ENCODE assay signal across 8 cellular contexts in the genomic region with DNA sequence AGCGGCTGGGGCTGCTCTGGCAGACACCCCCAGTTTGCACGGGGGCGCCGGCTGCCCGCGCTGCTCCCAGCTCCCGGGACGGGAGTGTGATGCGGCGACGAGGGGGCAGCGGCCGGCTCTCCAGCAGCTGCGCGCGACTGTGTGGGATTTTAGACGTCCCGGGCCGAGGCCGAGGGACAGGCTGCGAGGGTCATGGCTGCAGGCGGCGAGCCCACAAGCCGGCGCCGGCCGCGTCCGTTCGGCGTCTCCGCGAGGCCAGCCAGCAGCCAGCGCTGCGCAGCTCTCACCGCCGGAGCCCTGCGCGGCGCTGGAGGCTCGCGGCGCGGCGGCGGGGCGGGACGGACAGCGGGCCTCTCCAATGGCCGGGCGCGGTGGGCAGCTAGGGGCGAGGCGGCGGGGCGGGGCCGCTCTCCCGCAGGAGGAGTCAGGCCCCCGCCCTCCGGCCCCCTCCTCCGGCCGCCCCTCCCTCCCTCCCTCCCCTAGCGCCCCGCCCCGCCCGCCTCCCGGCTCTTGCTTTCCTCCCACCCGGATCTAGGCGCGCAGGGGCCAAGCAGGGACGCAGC. TPM values are rescaled to one million over a fixed set of nuclear protein-coding genes. Genes with fewer than 3 reads are reported as not detected.
DNase-seq lines count a peak whose midpoint lies in the region; ATAC-seq and TF ChIP-seq lines count a peak whose summit lies in the region.

TSS of gene FZD4 (minus strand) at position 285 of the 563 bp plus-strand sequence. CDS start 310 bp downstream, outside the sequence.

- H3K4me3 Mint-ChIP-seq in CD8-positive, alpha-beta memory T cell, result peak within 1 kb of the TSS; percentile 85 to 96 (median 87)
- peak within 1 kb of the TSS; percentile 93 for H3K4me3 Mint-ChIP-seq in stimulated activated effector memory CD8-positive, alpha-beta T cell treated with anti-CD3 and anti-CD28 coated beads, Interleukin-12 subunit alpha, Interleukin-12 subunit beta, amount 100 ng/mL, for 72 hours

- no peaks in the 10 kb centered on the region for H3K9me3 ChIP-seq in CD8-positive, alpha-beta memory T cell (ENCODE audit: low read length)
- no peaks in the 10 kb centered on the region for H3K9me3 ChIP-seq in mesodermal cell (ENCODE audit: control insufficient read depth, low read length)

- CTCF ChIA-PET in CD8-positive, alpha-beta memory T cell (lab: Charles Lee), result interaction anchor here (0.9 to 1.4 kb wide), 2 partner anchors 16 to 82 kb away, joined by 3 read pairs; partner anchors contain the start of gene TMEM135

- H3K27ac Mint-ChIP-seq in CD8-positive, alpha-beta memory T cell, result peak within 1 kb of the TSS in 4 of 8 donors; percentile 4 to 91 (median 45)
- peak within 1 kb of the TSS; percentile 53 for H3K27ac Mint-ChIP-seq in stimulated activated effector memory CD8-positive, alpha-beta T cell treated with anti-CD3 and anti-CD28 coated beads, Interleukin-12 subunit alpha, Interleukin-12 subunit beta, amount 100 ng/mL, for 72 hours

- DNase-seq in CD8-positive, alpha-beta memory T cell, result peak; percentile 8 to 49 (median 39)
- DNase-seq in NCI-H510A (lab: John Stamatoyannopoulos, UW) (peak; percentile 82), epithelial cell of esophagus (ENCODE audit: low read depth) (peak; percentile 90)
- DNase-seq in activated CD8-positive, alpha-beta memory T cell treated with anti-CD3 and anti-CD28 coated beads for 24 hours, result peak; percentile 81
- peak; percentile 64 to 83 for DNase-seq in stimulated activated effector memory CD8-positive, alpha-beta T cell treated with anti-CD3 and anti-CD28 coated beads, Interleukin-12 subunit alpha, Interleukin-12 subunit beta, amount 100 ng/mL, for 72 hours (ENCODE audit: low spot score in 2 of 2)

- peak within 1 kb of the TSS; percentile 77 for H3K4me3 ChIP-seq in CD8-positive, alpha-beta memory T cell (ENCODE audit: low read length)
- H3K4me3 ChIP-seq in epithelial cell of esophagus (ENCODE audit: low read length) (peak within 1 kb of the TSS; percentile 76), mesodermal cell (ENCODE audit: extremely low read depth, insufficient read depth, low read length, poor library complexity, severe bottlenecking) (peak within 1 kb of the TSS; percentile 74)

- H3K4me1 Mint-ChIP-seq in CD8-positive, alpha-beta memory T cell, result peaks cover 9 to 19% (median 18%) of the 10 kb centered on the region in 3 donors
- H3K4me1 Mint-ChIP-seq in stimulated activated effector memory CD8-positive, alpha-beta T cell treated with anti-CD3 and anti-CD28 coated beads, Interleukin-12 subunit alpha, Interleukin-12 subunit beta, amount 100 ng/mL, for 72 hours, result peaks cover 18% of the 10 kb centered on the region

- no peaks in the 10 kb centered on the region for H3K9me3 Mint-ChIP-seq in CD8-positive, alpha-beta memory T cell
- no peaks in the 10 kb centered on the region for H3K9me3 Mint-ChIP-seq in stimulated activated effector memory CD8-positive, alpha-beta T cell treated with anti-CD3 and anti-CD28 coated beads, Interleukin-12 subunit alpha, Interleukin-12 subunit beta, amount 100 ng/mL, for 72 hours

- peaks cover 0 to 1% (median 0%) of the 10 kb centered on the region in 3 donors for H3K36me3 Mint-ChIP-seq in CD8-positive, alpha-beta memory T cell
- H3K36me3 Mint-ChIP-seq in stimulated activated effector memory CD8-positive, alpha-beta T cell treated with anti-CD3 and anti-CD28 coated beads, Interleukin-12 subunit alpha, Interleukin-12 subunit beta, amount 100 ng/mL, for 72 hours, result no peaks in the 10 kb centered on the region

- H3K36me3 ChIP-seq in CD8-positive, alpha-beta memory T cell (ENCODE audit: insufficient read depth, low read length), result no peaks in the 10 kb centered on the region
- peaks cover 17% of the 10 kb centered on the region for H3K36me3 ChIP-seq in mesodermal cell (ENCODE audit: control insufficient read depth, insufficient read depth, low read length)

- WGBS in mesodermal cell (ENCODE audit: insufficient coverage in 2 of 2), 2 experiments, result 0 to 1% methylated on average over 32 to 34 of the region's 71 CpGs

- H3K4me1 ChIP-seq in CD8-positive, alpha-beta memory T cell (ENCODE audit: insufficient read depth, low read length), result peaks cover 5% of the 10 kb centered on the region
- peaks cover 5% of the 10 kb centered on the region for H3K4me1 ChIP-seq in mesodermal cell (ENCODE audit: control insufficient read depth, insufficient read depth, low read length, poor library complexity, severe bottlenecking)

- peak within 1 kb of the TSS; percentile 48 for H3K27ac ChIP-seq in CD8-positive, alpha-beta memory T cell (ENCODE audit: low read depth, low read length)
- H3K27ac ChIP-seq in mesodermal cell (ENCODE audit: low read depth, low read length, severe bottlenecking), result peak within 1 kb of the TSS; percentile 95

- TF ChIP-seq CTCF in epithelial cell of esophagus (IDR thresholded peaks at IDR 0.05; ENCODE audit: insufficient read depth, low read depth, low read length, missing control alignments), result no peak

- peak; percentile 97 for ATAC-seq in GM19324 (IDR thresholded peaks at IDR 0.05; ENCODE audit: low FRiP score, unreplicated experiment)
- ATAC-seq in HG03354 (IDR thresholded peaks at IDR 0.05; ENCODE audit: poor library complexity, severe bottlenecking, unreplicated experiment), result peak; percentile 94
- ATAC-seq in stimulated activated effector memory CD8-positive, alpha-beta T cell treated with anti-CD3 and anti-CD28 coated beads, Interleukin-12 subunit alpha, Interleukin-12 subunit beta, amount 100 ng/mL, for 72 hours, result peak; percentile 96

- H3K27me3 Mint-ChIP-seq in CD8-positive, alpha-beta memory T cell, result peaks cover 17 to 44% of the 10 kb centered on the region in 2 donors

- H3K27me3 ChIP-seq in CD8-positive, alpha-beta memory T cell (ENCODE audit: insufficient read depth, low read length, poor library complexity, severe bottlenecking), result peaks cover 4% of the 10 kb centered on the region

- POLR2A ChIA-PET in CD8-positive, alpha-beta memory T cell (lab: Charles Lee), result interaction anchor here (0.6 kb wide), 1 partner anchor 16 kb away, joined by 4 read pairs; no protein-coding TSS in a partner anchor

RNA-seq across cellular contexts. Expression of gene FZD4, which starts in this region (rescaled TPM):
- under 1 TPM; 0.07 to 0.09 TPM for total RNA-seq in CD8-positive, alpha-beta memory T cell
- polyA plus RNA-seq in CD8-positive, alpha-beta memory T cell, result not detected
- polyA plus RNA-seq in mesodermal cell (2013, experiment 1 of 2), result 18.9 TPM
- polyA plus RNA-seq in mesodermal cell (2013, experiment 2 of 2), result 15.9 TPM

Comparison
In these comparisons a context has a peak if more than half of its experiments do, and no peak if none do; other contexts are left out.
1. Peak in every context shown above with its lines: DNase-seq, ATAC-seq, H3K4me3 ChIP-seq and H3K27ac ChIP-seq.
2. Peak in DNase-seq, H3K4me3 ChIP-seq and H3K27ac ChIP-seq in CD8-positive, alpha-beta memory T cell; RNA of the gene not detected or under 1 TPM.
3. DNase-seq: peak in every context shown above with its lines; median percentile 90 in epithelial cell of esophagus; 82 in NCI-H510A; 81 in activated CD8-positive, alpha-beta memory T cell treated with anti-CD3 and anti-CD28 coated beads for 24 hours; 74 in stimulated activated effector memory CD8-positive, alpha-beta T cell treated with anti-CD3 and anti-CD28 coated beads, Interleukin-12 subunit alpha, Interleukin-12 subunit beta, amount 100 ng/mL, for 72 hours; 39 in CD8-positive, alpha-beta memory T cell.